In the genomic region with DNA sequence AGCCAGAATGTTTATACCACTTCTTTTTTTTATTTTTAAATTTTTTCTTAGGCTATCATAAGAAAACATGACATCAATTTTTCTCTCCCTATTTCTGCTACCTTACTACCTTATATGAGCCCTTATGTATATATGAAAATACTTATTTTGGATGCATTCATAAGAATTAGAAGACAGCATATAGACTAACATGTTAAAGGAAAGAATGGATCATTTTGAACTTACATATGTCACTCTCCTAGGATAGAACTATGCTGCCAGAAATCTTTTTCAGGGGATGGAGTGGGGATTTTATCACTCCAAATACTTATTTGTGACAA, we compare ENCODE assay signal across 20 cellular contexts.
"Had no signal": no experiment of that assay in that cellular context is flagged by ENCODE, and none has a peak within 500 bp of the region (broad histone marks: within the 10 kb centered on the region; RNA-seq: fewer than 3 reads in every experiment).

No MANE protein-coding gene starts in this region.

- H3K9me3 Mint-ChIP-seq: activated naive CD4-positive, alpha-beta T cell treated with anti-CD3 and anti-CD28 coated beads, Interleukin-2, amount 50 U/mL, for 24 hours; activated T-helper 1 cell treated with anti-CD3 and anti-CD28 coated beads, Interleukin-12 subunit alpha, Interleukin-12 subunit beta, Interleukin-2, Interleukin-4 antibody, amounts not matched to agents 30 ng/mL and 10 ng/mL and 1 ng/mL, durations not matched to agents 14 hours and 24 hours and 36 hours; central memory CD8-positive, alpha-beta T cell; WTC11 had no signal

- H3K27ac Mint-ChIP-seq: activated CD8-positive, alpha-beta T cell treated with anti-CD3 and anti-CD28 coated beads, Interleukin-2, amount 10 ng/mL, durations not matched to agents 7 days and 5 days; activated naive CD4-positive, alpha-beta T cell treated with anti-CD3 and anti-CD28 coated beads, Interleukin-2, amount 50 U/mL, for 24 hours; activated T-helper 1 cell treated with anti-CD3 and anti-CD28 coated beads, Interleukin-12 subunit alpha, Interleukin-12 subunit beta, Interleukin-2, Interleukin-4 antibody, amounts not matched to agents 30 ng/mL and 10 ng/mL and 1 ng/mL, durations not matched to agents 14 hours and 24 hours and 36 hours; WTC11 had no signal

- H3K36me3 Mint-ChIP-seq: activated naive CD4-positive, alpha-beta T cell treated with anti-CD3 and anti-CD28 coated beads, Interleukin-2, amount 50 U/mL, for 24 hours; WTC11 had no signal

- H3K4me1 Mint-ChIP-seq: WTC11 had no signal

- H3K27ac ChIP-seq: SK-N-MC had no signal

- ATAC-seq: activated CD8-positive, alpha-beta T cell treated with anti-CD3 and anti-CD28 coated beads, Interleukin-2, amount 10 ng/mL, durations not matched to agents 7 days and 5 days; K562; Right ventricle myocardium inferior; WTC11 had no signal

- DNase-seq: activated CD4-positive, alpha-beta T cell treated with anti-CD3 and anti-CD28 coated beads for 48 hours; activated CD4-positive, alpha-beta T cell treated with anti-CD3 and anti-CD28 coated beads, Interleukin-2, amount 50 U/mL, for 4 hours; activated CD4-positive, CD25-positive, alpha-beta regulatory T cell treated with anti-CD3 and anti-CD28 coated beads, Interleukin-2, amount 50 U/mL, for 72 hours; activated CD8-positive, alpha-beta memory T cell treated with anti-CD3 and anti-CD28 coated beads, Interleukin-2, amount 50 U/mL, for 48 hours; activated CD8-positive, alpha-beta T cell treated with anti-CD3 and anti-CD28 coated beads, Interleukin-2, amount 10 ng/mL, durations not matched to agents 7 days and 5 days; activated effector memory CD4-positive, alpha-beta T cell treated with Interleukin-2 at 50 U/mL for 16 hours; activated naive CD4-positive, alpha-beta T cell; activated T-cell treated with anti-CD3 and anti-CD28 coated beads, Interleukin-2, amount 50 U/mL, for 1 hour; aorta; NCI-H1105; NCI-H1436; NK-92 treated with Interleukin-12 subunit alpha and Interleukin-12 subunit beta, amount 100 ng/mL, for 24 hours had no signal

- H3K4me3 Mint-ChIP-seq: activated CD8-positive, alpha-beta T cell treated with anti-CD3 and anti-CD28 coated beads, Interleukin-2, amount 10 ng/mL, durations not matched to agents 7 days and 5 days; activated naive CD4-positive, alpha-beta T cell treated with anti-CD3 and anti-CD28 coated beads, Interleukin-2, amount 50 U/mL, for 24 hours; activated T-helper 1 cell treated with anti-CD3 and anti-CD28 coated beads, Interleukin-12 subunit alpha, Interleukin-12 subunit beta, Interleukin-2, Interleukin-4 antibody, amounts not matched to agents 30 ng/mL and 10 ng/mL and 1 ng/mL, durations not matched to agents 14 hours and 24 hours and 36 hours; central memory CD8-positive, alpha-beta T cell; WTC11 had no signal

- FAIRE-seq: bronchial epithelial cell had no signal

- H3K27me3 Mint-ChIP-seq: activated naive CD4-positive, alpha-beta T cell treated with anti-CD3 and anti-CD28 coated beads, Interleukin-2, amount 50 U/mL, for 24 hours; central memory CD8-positive, alpha-beta T cell had no signal

- H3K4me3 ChIP-seq: K562, SK-N-MC had no signal
